Comparison of ENCODE assay signal across 28 cellular contexts in genomic region chr9:106419737-106420136, GRCh38.
DNase-seq lines count a peak whose midpoint lies in the region; ATAC-seq and TF ChIP-seq lines count a peak whose summit lies in the region.
"Had no signal": no experiment of that assay in that cellular context is flagged by ENCODE, and none has a peak within 500 bp of the region (broad histone marks: within the 10 kb centered on the region; RNA-seq: fewer than 3 reads in every experiment).

No MANE protein-coding gene starts in this region.

- TF ChIP-seq POLR2A in testis (IDR thresholded peaks at IDR 0.05) (no peak), adrenal gland (IDR thresholded peaks at IDR 0.05) (no peak)

- H3K27me3 ChIP-seq in PC-3 (ENCODE audit: low read length) (no peaks in the 10 kb centered on the region), hepatocyte (no peaks in the 10 kb centered on the region), neural progenitor cell (no peaks in the 10 kb centered on the region), testis (no peaks in the 10 kb centered on the region), adrenal gland (no peaks in the 10 kb centered on the region)
- H3K27me3 ChIP-seq: gastrocnemius medialis, neutrophil, thyroid gland had no signal

- no peaks in the 10 kb centered on the region for H3K9me3 ChIP-seq in PC-3 (ENCODE audit: low read length)
- no peaks in the 10 kb centered on the region for H3K9me3 ChIP-seq in hepatocyte (ENCODE audit: low read depth)
- H3K9me3 ChIP-seq in neural progenitor cell (ENCODE audit: low read depth) = no peaks in the 10 kb centered on the region
- H3K9me3 ChIP-seq in testis = no peaks in the 10 kb centered on the region
- no peaks in the 10 kb centered on the region for H3K9me3 ChIP-seq in adrenal gland (replicated peaks in 1 of 3)
- H3K9me3 ChIP-seq: gastrocnemius medialis, neutrophil, thyroid gland had no signal

- H3K9ac ChIP-seq in PC-3 (ENCODE audit: low read length) (peak overlapping the region; percentile 73), neural progenitor cell (no peak overlapping the region)

- BruUV-seq in PC-3 (replicated peaks; lab: Mats Ljungman, UMichigan) = no TSS peak

- H3K36me3 Mint-ChIP-seq in neural progenitor cell = no peaks in the 10 kb centered on the region
- H3K36me3 Mint-ChIP-seq: activated naive CD4-positive, alpha-beta T cell treated with anti-CD3 and anti-CD28 coated beads, Interleukin-2, amount 10 ng/mL, durations not matched to agents 7 days and 5 days; memory B cell had no signal

- no peaks in the 10 kb centered on the region for H3K9me2 ChIP-seq in PC-3 (replicated peaks; ENCODE audit: low read length)
- H3K9me2 ChIP-seq in hepatocyte (replicated peaks; ENCODE audit: insufficient read depth) = no peaks in the 10 kb centered on the region

- WGBS in hepatocyte (ENCODE audit: low lambda C conversion rate, missing lambda C conversion rate) = 58% methylated on average over 1 of the region's 1 CpG
- 73 to 76% methylated on average over 1 of the region's 1 CpG for WGBS in testis, 2 donors
- WGBS in adrenal gland, 4 donors = 69 to 93% (median 76%) methylated on average over 1 of the region's 1 CpG

- TF ChIP-seq CTCF in PC-3 (conservative IDR thresholded peaks at IDR 0.05; ENCODE audit: low read depth, low read length) = no peak
- no peak for TF ChIP-seq CTCF in hepatocyte (IDR thresholded peaks at IDR 0.05; ENCODE audit: poor library complexity)
- no peak for TF ChIP-seq CTCF in neural progenitor cell (IDR thresholded peaks at IDR 0.05)
- TF ChIP-seq CTCF in testis (IDR thresholded peaks at IDR 0.05) = no peak
- no peak for TF ChIP-seq CTCF in adrenal gland (IDR thresholded peaks at IDR 0.05)

- H3K79me2 ChIP-seq in PC-3 (ENCODE audit: low read length) (no peaks in the 10 kb centered on the region), hepatocyte (no peaks in the 10 kb centered on the region), neural progenitor cell (ENCODE audit: low read depth) (no peaks in the 10 kb centered on the region)

- H3K4me1 ChIP-seq in PC-3 (ENCODE audit: insufficient read depth, low read length) (peaks cover 31% of the 10 kb centered on the region), hepatocyte (ENCODE audit: insufficient read depth) (peaks cover 21% of the 10 kb centered on the region), neural progenitor cell (no peaks in the 10 kb centered on the region), testis (no peaks in the 10 kb centered on the region), adrenal gland (replicated peaks in 1 of 2) (no peaks in the 10 kb centered on the region)
- H3K4me1 ChIP-seq: thyroid gland had no signal

- intact Hi-C loops in PC-3 (cut with micrococcal nuclease) (loop anchor here (1.0 to 10.0 kb wide), 3 partner anchors 13 to 507 kb away; no protein-coding TSS in a partner anchor), testis (cut with DNase I; ENCODE audit: low total_unique reads) (no loop called here), adrenal gland (cut with DNase I) (no loop called here)

- H3K4me2 ChIP-seq in PC-3 (ENCODE audit: low read length) (peak overlapping the region; percentile 72), hepatocyte (peak overlapping the region; percentile 60), neural progenitor cell (no peak overlapping the region)

- no peaks in the 10 kb centered on the region for H3K9me3 Mint-ChIP-seq in neural progenitor cell

- H3F3A ChIP-seq in PC-3 (ENCODE audit: low read length, unreplicated experiment) = peaks cover 4% of the 10 kb centered on the region
- H3F3A ChIP-seq in neural progenitor cell (ENCODE audit: low read depth) = no peaks in the 10 kb centered on the region

- peak overlapping the region; percentile 13; the same call in 1 of the 2 replicates for H2AFZ ChIP-seq in PC-3 (ENCODE audit: low read length)
- H2AFZ ChIP-seq in hepatocyte = no peak overlapping the region
- H2AFZ ChIP-seq in neural progenitor cell (replicated peaks) = peak overlapping the region; percentile 35

- H3K36me3 ChIP-seq in PC-3 (ENCODE audit: low read depth, low read length) (no peaks in the 10 kb centered on the region), hepatocyte (replicated peaks; ENCODE audit: insufficient read depth, low read depth) (no peaks in the 10 kb centered on the region), neural progenitor cell (no peaks in the 10 kb centered on the region), testis (ENCODE audit: low read depth, missing control alignments) (no peaks in the 10 kb centered on the region), adrenal gland (replicated peaks in 1 of 2) (no peaks in the 10 kb centered on the region)
- H3K36me3 ChIP-seq: gastrocnemius medialis, neutrophil, thyroid gland, WERI-Rb-1 had no signal

- peak; percentile 22 for DNase-seq in Daoy (ENCODE audit: low read depth)
- DNase-seq in PC-3 = no peak
- peak; percentile 17 for DNase-seq in hepatocyte (ENCODE audit: low spot score)
- DNase-seq in neural progenitor cell (ENCODE audit: low spot score) = no peak
- DNase-seq in testis = no peak
- no peak for DNase-seq in DMS79 treated with DMSO at 0.1 percent for 48 hours (lab: John Stamatoyannopoulos, UW)
- DNase-seq in adrenal gland = no peak
- DNase-seq in NOMO-1 treated with DMSO at 0.1 percent for 48 hours (lab: John Stamatoyannopoulos, UW; ENCODE audit: unreplicated experiment) = no peak
- DNase-seq: activated CD4-positive, alpha-beta T cell treated with anti-CD3 and anti-CD28 coated beads for 4 hours; activated CD8-positive, alpha-beta T cell treated with anti-CD3 and anti-CD28 coated beads, Interleukin-2, amount 10 ng/mL, durations not matched to agents 7 days and 5 days; activated naive CD4-positive, alpha-beta T cell treated with anti-CD3 and anti-CD28 coated beads, Interleukin-2, amount 10 ng/mL, durations not matched to agents 7 days and 5 days; amniotic stem cell; gastrocnemius medialis; NCI-H1092 treated with DMSO at 0.1 percent for 48 hours; NCI-H1694 treated with DMSO at 0.1 percent for 48 hours; NCI-H510A; OCI-M1; posterior cingulate gyrus; Right ventricle myocardium superior; stimulated activated CD8-positive, alpha-beta memory T cell treated with anti-CD3 and anti-CD28 coated beads, Interleukin-4, amount 100 ng/mL, for 48 hours; stimulated activated naive CD8-positive, alpha-beta T cell treated with anti-CD3 and anti-CD28 coated beads, Interleukin-15, amount 100 ng/mL, for 72 hours; T-helper 9 cell; thyroid gland; WERI-Rb-1 had no signal

- no peaks in the 10 kb centered on the region for H3K27me3 Mint-ChIP-seq in neural progenitor cell (ENCODE audit: insufficient read depth, low read depth)
- H3K27me3 Mint-ChIP-seq: activated naive CD4-positive, alpha-beta T cell treated with anti-CD3 and anti-CD28 coated beads, Interleukin-2, amount 10 ng/mL, durations not matched to agents 7 days and 5 days; activated T-helper 17 cell treated with anti-CD3 and anti-CD28 coated beads, Interleukin-2, amount 50 U/mL, for 72 hours had no signal

- H3K27ac ChIP-seq in PC-3 (ENCODE audit: low read length) (peak overlapping the region; percentile 95), hepatocyte (peak overlapping the region; percentile 56), neural progenitor cell (no peak overlapping the region), testis (no peak overlapping the region), adrenal gland (no peak overlapping the region)
- H3K27ac ChIP-seq: gastrocnemius medialis, neutrophil, thyroid gland, WERI-Rb-1 had no signal

- ATAC-seq in PC-3 = 0 out of 2 replicates have a peak, but pooled peaks have one; percentile 13
- ATAC-seq: activated CD8-positive, alpha-beta T cell treated with anti-CD3 and anti-CD28 coated beads, Interleukin-2, amount 10 ng/mL, durations not matched to agents 7 days and 5 days; activated T-helper 17 cell treated with anti-CD3 and anti-CD28 coated beads, Interleukin-2, amount 50 U/mL, for 72 hours; gastrocnemius medialis; left lobe of liver had no signal

- H3K27ac Mint-ChIP-seq in neural progenitor cell = no peak overlapping the region
- H3K27ac Mint-ChIP-seq: activated CD8-positive, alpha-beta T cell treated with anti-CD3 and anti-CD28 coated beads, Interleukin-2, amount 10 ng/mL, durations not matched to agents 7 days and 5 days; activated naive CD4-positive, alpha-beta T cell treated with anti-CD3 and anti-CD28 coated beads, Interleukin-2, amount 10 ng/mL, durations not matched to agents 7 days and 5 days; activated T-helper 17 cell treated with anti-CD3 and anti-CD28 coated beads, Interleukin-2, amount 50 U/mL, for 72 hours; memory B cell had no signal

- CTCF ChIA-PET in PC-3 (lab: Charles Lee) = no interaction called here

- no peak overlapping the region for H3K4me3 Mint-ChIP-seq in neural progenitor cell
- H3K4me3 Mint-ChIP-seq: activated CD8-positive, alpha-beta T cell treated with anti-CD3 and anti-CD28 coated beads, Interleukin-2, amount 10 ng/mL, durations not matched to agents 7 days and 5 days; activated naive CD4-positive, alpha-beta T cell treated with anti-CD3 and anti-CD28 coated beads, Interleukin-2, amount 10 ng/mL, durations not matched to agents 7 days and 5 days; activated T-helper 17 cell treated with anti-CD3 and anti-CD28 coated beads, Interleukin-2, amount 50 U/mL, for 72 hours; memory B cell had no signal

- H3K4me1 Mint-ChIP-seq in neural progenitor cell = no peaks in the 10 kb centered on the region
- H3K4me1 Mint-ChIP-seq: activated naive CD4-positive, alpha-beta T cell treated with anti-CD3 and anti-CD28 coated beads, Interleukin-2, amount 10 ng/mL, durations not matched to agents 7 days and 5 days; activated T-helper 17 cell treated with anti-CD3 and anti-CD28 coated beads, Interleukin-2, amount 50 U/mL, for 72 hours; memory B cell had no signal

- H3K4me3 ChIP-seq in PC-3 (ENCODE audit: low read length) (peak overlapping the region; percentile 28; the same call in 1 of the 2 replicates), hepatocyte (no peak overlapping the region), neural progenitor cell (no peak overlapping the region), testis (no peak overlapping the region), adrenal gland (no peak overlapping the region)
- H3K4me3 ChIP-seq: gastrocnemius medialis, thyroid gland had no signal

- POLR2A ChIA-PET in PC-3 (lab: Charles Lee; ENCODE audit: unreplicated experiment) = interaction anchor here (0.5 to 0.6 kb wide), 2 partner anchors 17 to 276 kb away, joined by 3 to 9 read pairs; no protein-coding TSS in a partner anchor

- H4K20me1 ChIP-seq in PC-3 (ENCODE audit: low read length) (no peaks in the 10 kb centered on the region), hepatocyte (ENCODE audit: insufficient read depth, poor library complexity, severe bottlenecking) (no peaks in the 10 kb centered on the region), neural progenitor cell (ENCODE audit: low read depth) (no peaks in the 10 kb centered on the region)

Comparison
In these comparisons a context has a peak if more than half of its experiments do, and no peak if none do; other contexts are left out.
1. DNase-seq: peak in Daoy (single experiment) and hepatocyte (single experiment); none in PC-3 (single experiment), neural progenitor cell (single experiment), testis (single experiment), DMS79 treated with DMSO at 0.1 percent for 48 hours (single experiment), adrenal gland (0 of 7) and NOMO-1 treated with DMSO at 0.1 percent for 48 hours (single experiment).
2. H3K27ac ChIP-seq: peak in PC-3 (single experiment) and hepatocyte (single experiment); none in neural progenitor cell (single experiment), testis (0 of 2) and adrenal gland (0 of 5).